ENCODE assay signal across 12 cellular contexts in genomic region chr10:5632430-5632829, GRCh38. TPM values are rescaled to one million over a fixed set of nuclear protein-coding genes. Genes with fewer than 3 reads are reported as not detected.
A peak's percentile ranks its signal among the peaks of the same experiment; 100 is the strongest.
DNase-seq lines count a peak whose midpoint lies in the region; ATAC-seq and TF ChIP-seq lines count a peak whose summit lies in the region.
"Had no signal": no experiment of that assay in that cellular context is flagged by ENCODE, and none has a peak within 500 bp of the region (broad histone marks: within the 10 kb centered on the region; RNA-seq: fewer than 3 reads in every experiment).

No MANE protein-coding gene starts in this region.

- H3K9me3 ChIP-seq in IMR-90 (ENCODE audit: control insufficient read depth, insufficient read depth, low read length), result no peaks in the 10 kb centered on the region; the same call in 1 of the 2 replicates
- H3K9me3 ChIP-seq in left lung, result no peaks in the 10 kb centered on the region
- H3K9me3 ChIP-seq in transverse colon, result no peaks in the 10 kb centered on the region
- H3K9me3 ChIP-seq: adrenal gland, spleen had no signal

- H3K18ac ChIP-seq in IMR-90 (ENCODE audit: low read depth, low read length), result no peak overlapping the region

- H2BK15ac ChIP-seq in IMR-90 (ENCODE audit: low read depth, low read length), result peak overlapping the region; percentile 17; the same call in 1 of the 3 replicates

- peaks cover 5% of the 10 kb centered on the region; the same call in 1 of the 2 replicates for H3K4me1 ChIP-seq in IMR-90 (ENCODE audit: control insufficient read depth, insufficient read depth, low read length)
- H3K4me1 ChIP-seq in left lung, result peaks cover 0 to 11% of the 10 kb centered on the region in 2 donors
- H3K4me1 ChIP-seq in transverse colon, result peaks cover 0 to 43% (median 20%) of the 10 kb centered on the region in 4 donors

- H3K56ac ChIP-seq in IMR-90 (ENCODE audit: extremely low read depth, insufficient read depth, low read length), result no peak overlapping the region

- no peaks in the 10 kb centered on the region for H3K9me3 Mint-ChIP-seq in chondrocyte (ENCODE audit: low read depth)
- H3K9me3 Mint-ChIP-seq: effector memory CD8-positive, alpha-beta T cell; naive thymus-derived CD4-positive, alpha-beta T cell had no signal

- no peak overlapping the region for H3K4ac ChIP-seq in IMR-90 (ENCODE audit: low read depth, low read length)

- 0 out of 2 replicates have a peak overlapping the region, but pooled peaks have one; percentile 14 for H3K14ac ChIP-seq in IMR-90 (replicated peaks; ENCODE audit: low read depth, low read length)

- no peaks in the 10 kb centered on the region for H4K20me1 ChIP-seq in IMR-90 (ENCODE audit: insufficient read depth, low read length)

- intact Hi-C loops in IMR-90 (cut with micrococcal nuclease), result no loop called here
- intact Hi-C loops in left lung (cut with DNase I), result no loop called here
- intact Hi-C loops in transverse colon (cut with DNase I; ENCODE audit: low total_unique reads), result no loop called here

- no peaks in the 10 kb centered on the region for H3K27me3 Mint-ChIP-seq in chondrocyte (ENCODE audit: low read depth)

- ATAC-seq in IMR-90 (ENCODE audit: low read depth), result no peak
- peak; percentile 80 for ATAC-seq in left lung
- no peak for ATAC-seq in HG03139 (IDR thresholded peaks at IDR 0.05; ENCODE audit: unreplicated experiment)
- ATAC-seq: effector memory CD8-positive, alpha-beta T cell; naive thymus-derived CD4-positive, alpha-beta T cell had no signal

- H3K9me1 ChIP-seq in IMR-90 (ENCODE audit: insufficient read depth, low read length), result no peaks in the 10 kb centered on the region; the same call in 1 of the 2 replicates

- TF ChIP-seq CTCF in IMR-90 (conservative IDR thresholded peaks at IDR 0.05; ENCODE audit: low read depth, low read length), result no peak
- TF ChIP-seq CTCF in chondrocyte (IDR thresholded peaks at IDR 0.05), result no peak
- TF ChIP-seq CTCF in left lung (IDR thresholded peaks at IDR 0.05), result no peak
- TF ChIP-seq CTCF in transverse colon (IDR thresholded peaks at IDR 0.05), result no peak

- H2AK9ac ChIP-seq in IMR-90 (replicated peaks; ENCODE audit: low read depth, low read length, poor library complexity), result no peak overlapping the region

- no TSS peak for BruUV-seq in IMR-90 (replicated peaks; lab: Mats Ljungman, UMichigan)

- H3K4me2 ChIP-seq in IMR-90 (ENCODE audit: low read depth, low read length), result no peak overlapping the region

- peak overlapping the region; percentile 17 for H3K27ac Mint-ChIP-seq in chondrocyte (ENCODE audit: unreplicated experiment)
- H3K27ac Mint-ChIP-seq: effector memory CD8-positive, alpha-beta T cell; naive thymus-derived CD4-positive, alpha-beta T cell had no signal

- no peak overlapping the region for H3K4me3 Mint-ChIP-seq in chondrocyte (ENCODE audit: unreplicated experiment)
- H3K4me3 Mint-ChIP-seq: effector memory CD8-positive, alpha-beta T cell; naive thymus-derived CD4-positive, alpha-beta T cell had no signal

- no peak overlapping the region for H3K27ac ChIP-seq in IMR-90 (ENCODE audit: insufficient read depth, low read length)
- peak overlapping the region; percentile 55 to 65 for H3K27ac ChIP-seq in left lung
- H3K27ac ChIP-seq in transverse colon, result peak overlapping the region; percentile 61 to 72 (median 68)

- no peak overlapping the region for H2BK20ac ChIP-seq in IMR-90 (ENCODE audit: low read depth, low read length)

- no peak overlapping the region for H4K5ac ChIP-seq in IMR-90 (ENCODE audit: low read depth, low read length)

- dilution Hi-C loops in IMR-90 (cut with HindIII; ENCODE audit: low sequenced_read_pairs, unreplicated experiment), result no loop called here

- H2AK5ac ChIP-seq in IMR-90 (ENCODE audit: low read depth, low read length), result no peak overlapping the region

- H3K23ac ChIP-seq in IMR-90 (ENCODE audit: low read depth, low read length), result no peak overlapping the region; the same call in 1 of the 2 replicates

- in situ Hi-C loops in IMR-90 (cut with MboI; ENCODE audit: low sequenced_read_pairs), result no loop called here
- in situ Hi-C loops in transverse colon (cut with MboI; ENCODE audit: low pct_ligation_motif_present in 1 of 4, low pct_unique_long_range_greater_than_20kb in 1 of 4, low sequenced_read_pairs in 3 of 4), result no loop called here

- no peak overlapping the region for H2BK120ac ChIP-seq in IMR-90 (ENCODE audit: low read depth, low read length)

- no CpG with 5 or more reads among the region's 5 CpGs for WGBS in IMR-90 (ENCODE audit: extremely low coverage in 2 of 2, insufficient read length in 1 of 2), 2 experiments
- 39% methylated on average over 5 of the region's 5 CpGs; no CpG with 5 or more reads in 1 of the 2 donors for WGBS in transverse colon (ENCODE audit: low coverage in 1 of 2), 2 donors

- H4K8ac ChIP-seq in IMR-90 (ENCODE audit: low read depth in 2 of 2, low read length in 2 of 2), result no peak overlapping the region

- H2BK5ac ChIP-seq in IMR-90 (ENCODE audit: low read depth, low read length, poor library complexity, severe bottlenecking), result no peak overlapping the region

- no peak for DNase-seq in IMR-90
- DNase-seq in chondrocyte (ENCODE audit: low spot score), result no peak
- peak in 1 of 2 donors; percentile 76 for DNase-seq in left lung
- peak; percentile 74 for DNase-seq in transverse colon
- DNase-seq in NCI-H1436 (lab: John Stamatoyannopoulos, UW), result no peak
- no peak for DNase-seq in OCI-M1 (lab: John Stamatoyannopoulos, UW)
- DNase-seq: effector memory CD8-positive, alpha-beta T cell; KBM-7; naive thymus-derived CD4-positive, alpha-beta T cell; spleen had no signal

- CTCF ChIA-PET in IMR-90 (lab: Yijun Ruan, JAX), result no interaction called here

- peaks cover 37% of the 10 kb centered on the region for H3K4me1 Mint-ChIP-seq in chondrocyte (ENCODE audit: low read depth)

- no peak overlapping the region for H3K9ac ChIP-seq in IMR-90 (ENCODE audit: low read depth, low read length)

- no peak overlapping the region for H2AFZ ChIP-seq in IMR-90 (replicated peaks; ENCODE audit: low read length, poor library complexity)

- H3K4me3 ChIP-seq in IMR-90 (ENCODE audit: insufficient read depth, low read depth, low read length), result no peak overlapping the region
- no peak overlapping the region for H3K4me3 ChIP-seq in left lung
- H3K4me3 ChIP-seq in transverse colon, result peak overlapping the region in 1 of 4 donors; percentile 0
- H3K4me3 ChIP-seq: adrenal gland, spleen had no signal

- POLR2A ChIA-PET in IMR-90 (lab: Charles Lee; ENCODE audit: unreplicated experiment), result no interaction called here

- TF ChIP-seq POLR2A in IMR-90 (IDR thresholded peaks at IDR 0.05; ENCODE audit: low read depth, low read length), result no peak
- TF ChIP-seq POLR2A in transverse colon (IDR thresholded peaks at IDR 0.05), result peak; percentile 20

- no peaks in the 10 kb centered on the region for H3K36me3 ChIP-seq in IMR-90 (ENCODE audit: control insufficient read depth, insufficient read depth, low read length)
- H3K36me3 ChIP-seq in left lung, result no peaks in the 10 kb centered on the region
- H3K36me3 ChIP-seq in transverse colon, result no peaks in the 10 kb centered on the region
- H3K36me3 ChIP-seq: adrenal gland, spleen had no signal

- no peak overlapping the region for H4K91ac ChIP-seq in IMR-90 (ENCODE audit: insufficient read depth, low read depth, low read length)

- no peaks in the 10 kb centered on the region; the same call in 1 of the 2 replicates for H3K27me3 ChIP-seq in IMR-90 (ENCODE audit: control insufficient read depth, insufficient read depth, low read length)
- no peaks in the 10 kb centered on the region for H3K27me3 ChIP-seq in left lung
- no peaks in the 10 kb centered on the region for H3K27me3 ChIP-seq in transverse colon
- H3K27me3 ChIP-seq: adrenal gland had no signal

- no peak for TF ChIP-seq RAD21 in IMR-90 (IDR thresholded peaks at IDR 0.05; ENCODE audit: low read length)

- no peaks in the 10 kb centered on the region for H3K36me3 Mint-ChIP-seq in chondrocyte (ENCODE audit: low read depth)
- H3K36me3 Mint-ChIP-seq: naive thymus-derived CD4-positive, alpha-beta T cell had no signal

- H3K79me1 ChIP-seq in IMR-90 (ENCODE audit: low read depth in 1 of 2, low read length in 2 of 2), result no peaks in the 10 kb centered on the region

- TF ChIP-seq EP300 in transverse colon (IDR thresholded peaks at IDR 0.05; ENCODE audit: low read depth), result no peak

TF ChIP-seq in IMR-90, 13 proteins besides CTCF, POLR2A, EP300 and RAD21 (continues in another document):
- TF ChIP-seq ELK1 (IDR thresholded peaks at IDR 0.05; ENCODE audit: borderline replicate concordance, low read depth, low read length) (no peak), CEBPB (IDR thresholded peaks at IDR 0.05; ENCODE audit: low read depth, low read length) (no peak), MAZ (IDR thresholded peaks at IDR 0.05; ENCODE audit: borderline replicate concordance, low read depth, low read length) (no peak), MAFK (IDR thresholded peaks at IDR 0.05; ENCODE audit: low read depth, low read length) (no peak)

RNA-seq across cellular contexts. Expression of gene ASB13, which starts 34.0 kb away (rescaled TPM):
- total RNA-seq in IMR-90 (2012; rRNA removed), result 6.3 and 6.4 TPM in 2 replicates
- polyA plus RNA-seq in IMR-90 (2012; rRNA removed), result 3.9 and 4.6 TPM in 2 replicates
- 3.7 and 5.1 TPM in 2 replicates for polyA plus RNA-seq in IMR-90 (2012; cell fraction: cytosol; rRNA removed)
- polyA plus RNA-seq in IMR-90 (2012; cell fraction: nucleus; rRNA removed; ENCODE audit: low replicate concordance), result 3.2 and 5.1 TPM in 2 replicates
- 13.8 to 14.9 TPM (median 14.0 TPM) in 3 replicates for total RNA-seq in chondrocyte
- 10 to 100 TPM; 12.9 to 19.6 TPM for total RNA-seq in left lung
- 10 to 100 TPM; 14.5 to 73.3 (median 61.0) TPM for total RNA-seq in transverse colon

RNA-seq across cellular contexts. Expression of gene TASOR2, which starts 52.2 kb away (rescaled TPM):
- 53.6 and 64.7 TPM in 2 replicates for total RNA-seq in IMR-90 (2012; rRNA removed)
- 18.0 and 19.4 TPM in 2 replicates for polyA plus RNA-seq in IMR-90 (2012; rRNA removed)
- polyA plus RNA-seq in IMR-90 (2012; cell fraction: cytosol; rRNA removed), result 3.2 TPM in 2 replicates
- 11.3 and 61.2 TPM in 2 replicates for polyA plus RNA-seq in IMR-90 (2012; cell fraction: nucleus; rRNA removed; ENCODE audit: low replicate concordance)
- total RNA-seq in chondrocyte, result 61.1 to 78.1 TPM (median 62.6 TPM) in 3 replicates
- total RNA-seq in left lung, result 10 to 100 TPM; 54.1 to 66.5 TPM
- total RNA-seq in transverse colon, result 100 to 1,000 TPM in 1 of 4 donors, 10 to 100 TPM in 3; 55.0 to 106 (median 75.9) TPM
